In genomic region chr12:121095544-121096198, GRCh38 we compare ENCODE assay signal across 8 cellular contexts. TPM values are rescaled to one million over a fixed set of nuclear protein-coding genes. Genes with fewer than 3 reads are reported as not detected.
A peak's percentile ranks its signal among the peaks of the same experiment; 100 is the strongest.
DNase-seq lines count a peak whose midpoint lies in the region; ATAC-seq and TF ChIP-seq lines count a peak whose summit lies in the region.

No MANE protein-coding gene starts in this region.

- intact Hi-C loops in activated naive CD4-positive, alpha-beta T cell treated with anti-CD3 and anti-CD28 coated beads for 36 hours (cut with micrococcal nuclease), result loop anchor here (1.0 to 10.0 kb wide), 6 partner anchors 35 to 513 kb away; partner anchors contain the start of gene POP5

- ATAC-seq in GM18909 (IDR thresholded peaks at IDR 0.05; ENCODE audit: poor library complexity, unreplicated experiment), result peak; percentile 63
- ATAC-seq in omental fat pad (ENCODE audit: low FRiP score), result peak; percentile 93

- H3K9me3 Mint-ChIP-seq in activated naive CD4-positive, alpha-beta T cell treated with anti-CD3 and anti-CD28 coated beads for 36 hours, result peaks cover 3% of the 10 kb centered on the region

- H3K27me3 Mint-ChIP-seq in activated naive CD4-positive, alpha-beta T cell treated with anti-CD3 and anti-CD28 coated beads for 36 hours (ENCODE audit: low read depth), result peaks cover 6% of the 10 kb centered on the region

- H3K27ac ChIP-seq in 22Rv1 (no peak overlapping the region), SJSA1 (no peak overlapping the region), substantia nigra (ENCODE audit: low read depth, low read length, poor library complexity, severe bottlenecking) (peak overlapping the region; percentile 21)

- H3K27me3 ChIP-seq in SJSA1 (replicated peaks), result no peaks in the 10 kb centered on the region

- TF ChIP-seq CTCF in 22Rv1 (IDR thresholded peaks at IDR 0.05), result peak; percentile 98
- TF ChIP-seq CTCF in omental fat pad (IDR thresholded peaks at IDR 0.05), result no peak

- peak overlapping the region; percentile 23 for H3K4me3 ChIP-seq in SJSA1

- peaks cover 33% of the 10 kb centered on the region for H3K4me1 Mint-ChIP-seq in activated naive CD4-positive, alpha-beta T cell treated with anti-CD3 and anti-CD28 coated beads for 36 hours (ENCODE audit: low read depth)

- H3K4me3 Mint-ChIP-seq in activated naive CD4-positive, alpha-beta T cell treated with anti-CD3 and anti-CD28 coated beads for 36 hours, result peak overlapping the region; percentile 71

- H3K36me3 ChIP-seq in SJSA1, result no peaks in the 10 kb centered on the region

- H3K4me1 ChIP-seq in SJSA1 (replicated peaks), result peaks cover 8% of the 10 kb centered on the region

- H3K36me3 Mint-ChIP-seq in activated naive CD4-positive, alpha-beta T cell treated with anti-CD3 and anti-CD28 coated beads for 36 hours (ENCODE audit: low read depth), result no peaks in the 10 kb centered on the region

- CTCF ChIA-PET in activated naive CD4-positive, alpha-beta T cell treated with anti-CD3 and anti-CD28 coated beads for 36 hours (lab: Charles Lee), result interaction anchor here (0.6 to 3.9 kb wide), 12 partner anchors 33 to 152 kb away, joined by 3 to 28 read pairs (median 4); no protein-coding TSS in a partner anchor

- H3K9me3 ChIP-seq in SJSA1 (replicated peaks), result peaks cover 4% of the 10 kb centered on the region

- peak; percentile 47 for DNase-seq in M059J (ENCODE audit: low read depth)
- peak; percentile 43 to 67 for DNase-seq in SJSA1 (ENCODE audit: low read depth in 1 of 2, low spot score in 2 of 2)
- DNase-seq in activated naive CD4-positive, alpha-beta T cell treated with anti-CD3 and anti-CD28 coated beads for 36 hours, result peak; percentile 85
- peak; percentile 73 for DNase-seq in glomerular endothelial cell (ENCODE audit: extremely low read depth, low read depth, low spot score)
- peak; percentile 37 for DNase-seq in omental fat pad (ENCODE audit: low spot score)
- DNase-seq in substantia nigra (lab: John Stamatoyannopoulos, UW), result peak in 41 of 49 donors; percentile 6 to 75 (median 47)

- H3K27ac Mint-ChIP-seq in activated naive CD4-positive, alpha-beta T cell treated with anti-CD3 and anti-CD28 coated beads for 36 hours, result no peak overlapping the region

RNA-seq across cellular contexts. Expression of gene P2RX7, which starts 37.0 kb away (rescaled TPM):
- 2.8 and 6.1 TPM in 2 replicates for total RNA-seq in M059J (2014; rRNA removed; shearing (Covaris generic))
- total RNA-seq in SJSA1 (2014; rRNA removed; shearing (Covaris generic)), result 2.2 and 3.1 TPM in 2 replicates
- total RNA-seq in activated naive CD4-positive, alpha-beta T cell treated with anti-CD3 and anti-CD28 coated beads for 36 hours, result 1 to 10 TPM; 6.3 to 6.6 TPM
- 2.6 and 4.2 TPM in 2 replicates for total RNA-seq in glomerular endothelial cell
- 1 to 10 TPM; 2.4 to 8.6 (median 5.6) TPM for total RNA-seq in omental fat pad

RNA-seq across cellular contexts. Expression of gene OASL, which starts 56.6 kb away (rescaled TPM):
- total RNA-seq in M059J (2014; rRNA removed; shearing (Covaris generic)), result 110 and 115 TPM in 2 replicates
- total RNA-seq in SJSA1 (2014; rRNA removed; shearing (Covaris generic)), result not detected in 2 replicates
- 10 to 100 TPM; 12.4 to 13.4 TPM for total RNA-seq in activated naive CD4-positive, alpha-beta T cell treated with anti-CD3 and anti-CD28 coated beads for 36 hours
- total RNA-seq in glomerular endothelial cell (0.39 and 2.4 TPM in 2 replicates), omental fat pad (1 to 10 TPM in 2 of 4 donors, under 1 TPM in 2; 0.65 to 5.6 (median 2.1) TPM)
